22 cellular contexts compared by ENCODE assay signal in the genomic region with DNA sequence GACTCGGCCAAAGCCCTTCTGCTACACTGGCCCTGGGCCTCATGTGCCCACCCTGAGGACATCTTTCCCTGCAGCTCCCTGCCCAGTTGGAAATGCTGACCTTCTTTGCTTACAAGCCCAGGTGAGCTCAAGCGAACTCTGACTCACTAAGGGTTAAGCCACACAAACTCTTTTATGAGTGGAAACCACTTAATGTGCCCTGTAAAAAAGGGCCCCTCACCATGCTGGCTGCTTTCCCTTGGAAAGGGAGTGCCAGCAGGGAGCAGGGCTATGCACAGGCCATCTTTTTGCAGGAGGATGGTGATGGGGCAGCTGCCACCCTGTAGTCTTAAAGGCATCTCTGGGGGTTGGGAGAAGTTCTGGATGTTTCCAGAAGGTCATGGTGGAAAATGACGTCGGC. TPM values are rescaled to one million over a fixed set of nuclear protein-coding genes. Genes with fewer than 3 reads are reported as not detected.
DNase-seq lines count a peak whose midpoint lies in the region; ATAC-seq and TF ChIP-seq lines count a peak whose summit lies in the region.
"Had no signal": no experiment of that assay in that cellular context is flagged by ENCODE, and none has a peak within 500 bp of the region (broad histone marks: within the 10 kb centered on the region; RNA-seq: fewer than 3 reads in every experiment).

No MANE protein-coding gene starts in this region.

- H3K27ac ChIP-seq in IMR-90 (ENCODE audit: insufficient read depth, low read length) = no peak overlapping the region
- H3K27ac ChIP-seq in mammary epithelial cell (ENCODE audit: insufficient read depth, low read depth, low read length) = no peak overlapping the region
- H3K27ac ChIP-seq in upper lobe of left lung = peak overlapping the region; percentile 58 to 76 (median 64)
- H3K27ac ChIP-seq in gastroesophageal sphincter = no peak overlapping the region
- H3K27ac ChIP-seq: dorsolateral prefrontal cortex, esophagus muscularis mucosa had no signal

- no peak for TF ChIP-seq RAD21 in IMR-90 (IDR thresholded peaks at IDR 0.05; ENCODE audit: low read length)

- no peak overlapping the region for H3K23ac ChIP-seq in IMR-90 (ENCODE audit: low read depth, low read length)

- H4K8ac ChIP-seq in IMR-90 (ENCODE audit: low read depth in 2 of 2, low read length in 2 of 2) = no peak overlapping the region

- no peak overlapping the region for H3K9ac ChIP-seq in IMR-90 (ENCODE audit: low read depth, low read length)
- H3K9ac ChIP-seq in mammary epithelial cell (ENCODE audit: insufficient read depth, low read length) = no peak overlapping the region
- H3K9ac ChIP-seq: SK-N-SH had no signal

- H2BK120ac ChIP-seq in IMR-90 (ENCODE audit: low read depth, low read length) = no peak overlapping the region

- H3K36me3 ChIP-seq in IMR-90 (ENCODE audit: control insufficient read depth, insufficient read depth, low read length) = no peaks in the 10 kb centered on the region
- H3K36me3 ChIP-seq in mammary epithelial cell (ENCODE audit: insufficient read depth, low read length) = no peaks in the 10 kb centered on the region
- H3K36me3 ChIP-seq in mucosa of descending colon (ENCODE audit: low read depth) = no peaks in the 10 kb centered on the region
- H3K36me3 ChIP-seq in upper lobe of left lung = no peaks in the 10 kb centered on the region
- H3K36me3 ChIP-seq in BE2C = no peaks in the 10 kb centered on the region
- no peaks in the 10 kb centered on the region for H3K36me3 ChIP-seq in gastroesophageal sphincter
- H3K36me3 ChIP-seq: esophagus muscularis mucosa had no signal

- TF ChIP-seq CTCF in IMR-90 (conservative IDR thresholded peaks at IDR 0.05; ENCODE audit: low read depth, low read length) = no peak
- TF ChIP-seq CTCF in mammary epithelial cell (conservative IDR thresholded peaks at IDR 0.05 in 1 of 2, IDR thresholded peaks at IDR 0.05 in 1 of 2; ENCODE audit: extremely low read depth in 1 of 2, insufficient read depth in 1 of 2, low read depth in 1 of 2, low read length in 2 of 2) = no peak
- no peak for TF ChIP-seq CTCF in mucosa of descending colon (IDR thresholded peaks at IDR 0.05)
- no peak for TF ChIP-seq CTCF in upper lobe of left lung (IDR thresholded peaks at IDR 0.05)
- TF ChIP-seq CTCF in BE2C (IDR thresholded peaks at IDR 0.05; ENCODE audit: low read depth, low read length) = no peak
- TF ChIP-seq CTCF in gastroesophageal sphincter (IDR thresholded peaks at IDR 0.05) = no peak

- DNase-seq in IMR-90 = no peak
- DNase-seq in mammary epithelial cell = no peak
- peak; percentile 56 to 61 (median 58) for DNase-seq in mucosa of descending colon
- DNase-seq in upper lobe of left lung = peak in 1 of 2 donors; percentile 42
- no peak for DNase-seq in BE2C
- DNase-seq: activated naive CD8-positive, alpha-beta T cell treated with anti-CD3 and anti-CD28 coated beads, Interleukin-2, amount 10 ng/mL, durations not matched to agents 7 days and 5 days; AML-193; dorsolateral prefrontal cortex; GF-D8; glutamatergic neuron; HFFc6; NCI-H1417 treated with DMSO at 0.1 percent for 48 hours; NCI-H82; nephron progenitor cell; SK-N-SH; stimulated activated CD4-positive, alpha-beta T cell treated with anti-CD3 and anti-CD28 coated beads, Interleukin-15, amount 100 ng/mL, for 24 hours had no signal

- H2BK15ac ChIP-seq in IMR-90 (ENCODE audit: low read depth, low read length) = no peak overlapping the region

- BruUV-seq in IMR-90 (replicated peaks; lab: Mats Ljungman, UMichigan) (no TSS peak), mammary epithelial cell (replicated peaks; lab: Mats Ljungman, UMichigan) (no TSS peak)

- no peak for TF ChIP-seq EP300 in upper lobe of left lung (IDR thresholded peaks at IDR 0.05)
- no peak for TF ChIP-seq EP300 in gastroesophageal sphincter (IDR thresholded peaks at IDR 0.05)

- peaks cover 16% of the 10 kb centered on the region for H3K79me2 ChIP-seq in mammary epithelial cell (ENCODE audit: insufficient read depth, low read length)

- intact Hi-C loops in IMR-90 (cut with micrococcal nuclease) = no loop called here
- intact Hi-C loops in mammary epithelial cell (cut with micrococcal nuclease) = no loop called here
- intact Hi-C loops in mucosa of descending colon (cut with DNase I, micrococcal nuclease) = no loop called here

- H3K4ac ChIP-seq in IMR-90 (ENCODE audit: low read depth, low read length) = no peak overlapping the region

- no peak overlapping the region for H3K14ac ChIP-seq in IMR-90 (replicated peaks; ENCODE audit: low read depth, low read length)

- H2AFZ ChIP-seq in IMR-90 (replicated peaks; ENCODE audit: low read length, poor library complexity) (no peak overlapping the region), mammary epithelial cell (ENCODE audit: low read depth, low read length) (no peak overlapping the region)

- no peak for ATAC-seq in IMR-90 (ENCODE audit: low read depth)
- peak; percentile 46 for ATAC-seq in mucosa of descending colon
- peak in 1 of 2 donors; percentile 50 for ATAC-seq in upper lobe of left lung (ENCODE audit: low FRiP score in 2 of 2)
- no peak for ATAC-seq in HG03457 (IDR thresholded peaks at IDR 0.05; ENCODE audit: unreplicated experiment)
- no peak for ATAC-seq in gastroesophageal sphincter
- ATAC-seq: activated T-helper 17 cell treated with anti-CD3 and anti-CD28 coated beads, Interleukin-2, amount 50 U/mL, for 72 hours; stimulated activated memory B cell treated with anti-CD40 and anti-IgM and Interleukin-4, amounts not matched to agents 10 μg/mL and 1 μg/mL and 100 μg/mL, for 72 hours had no signal

- H3K79me1 ChIP-seq in IMR-90 (ENCODE audit: low read depth in 1 of 2, low read length in 2 of 2) = no peaks in the 10 kb centered on the region

- H3K56ac ChIP-seq in IMR-90 (ENCODE audit: extremely low read depth, insufficient read depth, low read length) = no peak overlapping the region

- H4K5ac ChIP-seq in IMR-90 (ENCODE audit: low read depth, low read length) = no peak overlapping the region

- no peaks in the 10 kb centered on the region for H3K27me3 ChIP-seq in IMR-90 (ENCODE audit: control insufficient read depth, insufficient read depth, low read length)
- H3K27me3 ChIP-seq in mammary epithelial cell (ENCODE audit: insufficient read depth, low read length) = no peaks in the 10 kb centered on the region
- H3K27me3 ChIP-seq in upper lobe of left lung = no peaks in the 10 kb centered on the region
- H3K27me3 ChIP-seq in BE2C = no peaks in the 10 kb centered on the region
- peaks cover 5% of the 10 kb centered on the region for H3K27me3 ChIP-seq in gastroesophageal sphincter
- H3K27me3 ChIP-seq: dorsolateral prefrontal cortex, esophagus muscularis mucosa had no signal

- H2BK5ac ChIP-seq in IMR-90 (ENCODE audit: low read depth, low read length, poor library complexity, severe bottlenecking) = no peak overlapping the region

- H3K4me2 ChIP-seq in IMR-90 (ENCODE audit: low read depth, low read length) = no peak overlapping the region
- H3K4me2 ChIP-seq in mammary epithelial cell (ENCODE audit: insufficient read depth, low read depth, low read length) = peak overlapping the region; percentile 38
- H3K4me2 ChIP-seq: SK-N-SH had no signal

- H3K9me1 ChIP-seq in IMR-90 (ENCODE audit: insufficient read depth, low read length) = 0 out of 2 replicates have a peak, but pooled peaks cover 9% of the 10 kb centered on the region

- H4K91ac ChIP-seq in IMR-90 (ENCODE audit: insufficient read depth, low read depth, low read length) = no peak overlapping the region

- H3K18ac ChIP-seq in IMR-90 (ENCODE audit: low read depth, low read length) = no peak overlapping the region

- no peak overlapping the region for H3K4me3 ChIP-seq in IMR-90 (ENCODE audit: insufficient read depth, low read depth, low read length)
- no peak overlapping the region for H3K4me3 ChIP-seq in mammary epithelial cell (replicated peaks in 1 of 3; ENCODE audit: insufficient read depth in 1 of 3, low read depth in 2 of 3, low read length in 3 of 3)
- no peak overlapping the region for H3K4me3 ChIP-seq in mucosa of descending colon
- H3K4me3 ChIP-seq in upper lobe of left lung = no peak overlapping the region
- no peak overlapping the region for H3K4me3 ChIP-seq in BE2C (ENCODE audit: low read depth, low read length)
- H3K4me3 ChIP-seq in gastroesophageal sphincter = no peak overlapping the region
- H3K4me3 ChIP-seq: dorsolateral prefrontal cortex, esophagus muscularis mucosa, lung had no signal

- peaks cover 9% of the 10 kb centered on the region for H3K4me1 ChIP-seq in IMR-90 (ENCODE audit: control insufficient read depth, insufficient read depth, low read length)
- peaks cover 54% of the 10 kb centered on the region for H3K4me1 ChIP-seq in mammary epithelial cell (ENCODE audit: insufficient read depth, low read length)
- peaks cover 19% of the 10 kb centered on the region for H3K4me1 ChIP-seq in mucosa of descending colon (ENCODE audit: low read depth)
- peaks cover 0 to 42% (median 27%) of the 10 kb centered on the region in 4 donors for H3K4me1 ChIP-seq in upper lobe of left lung
- no peaks in the 10 kb centered on the region for H3K4me1 ChIP-seq in BE2C
- no peaks in the 10 kb centered on the region for H3K4me1 ChIP-seq in gastroesophageal sphincter
- H3K4me1 ChIP-seq: esophagus muscularis mucosa had no signal

- dilution Hi-C loops in IMR-90 (cut with HindIII; ENCODE audit: low sequenced_read_pairs, unreplicated experiment) (no loop called here), mammary epithelial cell (cut with HindIII; ENCODE audit: low sequenced_read_pairs) (no loop called here)

- no peak overlapping the region for H2BK20ac ChIP-seq in IMR-90 (ENCODE audit: low read depth, low read length)

- CTCF ChIA-PET in IMR-90 (lab: Yijun Ruan, JAX) (interaction anchor here (0.6 kb wide), 1 partner anchor 250 kb away, joined by 3 read pairs; no protein-coding TSS in a partner anchor), mammary epithelial cell (lab: Charles Lee; ENCODE audit: low non-redundant PET) (no interaction called here)

- H3K9me3 ChIP-seq in IMR-90 (ENCODE audit: control insufficient read depth, insufficient read depth, low read length) (no peaks in the 10 kb centered on the region), mammary epithelial cell (replicated peaks; ENCODE audit: insufficient read depth, low read length) (no peaks in the 10 kb centered on the region), mucosa of descending colon (no peaks in the 10 kb centered on the region), upper lobe of left lung (no peaks in the 10 kb centered on the region), BE2C (no peaks in the 10 kb centered on the region), gastroesophageal sphincter (no peaks in the 10 kb centered on the region)
- H3K9me3 ChIP-seq: esophagus muscularis mucosa, SK-N-SH had no signal

- H4K20me1 ChIP-seq in IMR-90 (ENCODE audit: insufficient read depth, low read length) (no peaks in the 10 kb centered on the region), mammary epithelial cell (ENCODE audit: insufficient read depth, low read length) (no peaks in the 10 kb centered on the region)

- TF ChIP-seq POLR2A in IMR-90 (IDR thresholded peaks at IDR 0.05; ENCODE audit: low read depth, low read length) = no peak
- no peak for TF ChIP-seq POLR2A in upper lobe of left lung (IDR thresholded peaks at IDR 0.05)
- TF ChIP-seq POLR2A in gastroesophageal sphincter (IDR thresholded peaks at IDR 0.05) = no peak

- POLR2A ChIA-PET in IMR-90 (lab: Charles Lee; ENCODE audit: unreplicated experiment) = no interaction called here

- H2AK5ac ChIP-seq in IMR-90 (ENCODE audit: low read depth, low read length) = 0 out of 2 replicates have a peak overlapping the region, but pooled peaks have one; percentile 14

- WGBS in IMR-90 (ENCODE audit: extremely low coverage in 2 of 2, insufficient read length in 1 of 2), 2 experiments = 57% methylated on average over 1 of the region's 4 CpGs; no CpG with 5 or more reads in 1 of the 2 experiments
- WGBS in mammary epithelial cell (ENCODE audit: low coverage, missing lambda C conversion rate) = 59% methylated on average over 4 of the region's 4 CpGs
- WGBS in upper lobe of left lung, 2 donors = 58 to 67% methylated on average over 4 of the region's 4 CpGs
- WGBS in gastroesophageal sphincter (ENCODE audit: low coverage in 1 of 2), 2 donors = 66 to 94% methylated on average over 2 to 3 of the region's 4 CpGs

- in situ Hi-C loops in IMR-90 (cut with MboI; ENCODE audit: low sequenced_read_pairs) (no loop called here), mammary epithelial cell (cut with MboI; ENCODE audit: low sequenced_read_pairs in 2 of 2) (no loop called here)

- H2AK9ac ChIP-seq in IMR-90 (replicated peaks; ENCODE audit: low read depth, low read length, poor library complexity) = no peak overlapping the region

RNA-seq across cellular contexts. Expression of a gene that starts 18.7 kb away (rescaled TPM):
- total RNA-seq in IMR-90 (2012; rRNA removed) = under 0.01 TPM in 1 of 2 replicates, not detected in the other
- not detected in 2 replicates for polyA plus RNA-seq in IMR-90 (2012; rRNA removed)
- not detected in 2 replicates for polyA plus RNA-seq in IMR-90 (2012; cell fraction: cytosol; rRNA removed)
- not detected in 2 replicates for polyA plus RNA-seq in IMR-90 (2012; cell fraction: nucleus; rRNA removed; ENCODE audit: low replicate concordance)
- 10 to 100 TPM in 1 of 2 donors, 1 to 10 TPM in 1; 9.7 to 41.9 TPM for total RNA-seq in mammary epithelial cell
- 6.4 TPM for polyA plus RNA-seq in mammary epithelial cell
- polyA minus RNA-seq in mammary epithelial cell = 5.1 TPM
- 100 to 1,000 TPM; 125 to 372 (median 259) TPM for total RNA-seq in mucosa of descending colon
- 100 to 1,000 TPM in 1 of 6 donors, 10 to 100 TPM in 5; 31.8 to 122 (median 57.7) TPM for total RNA-seq in upper lobe of left lung
- not detected for polyA plus RNA-seq in BE2C (2012; ENCODE audit: insufficient read depth, insufficient read length, low read depth)
- total RNA-seq in gastroesophageal sphincter = 10 to 100 TPM in 1 of 4 donors, 1 to 10 TPM in 1, under 1 TPM in 2; 0.13 to 30.0 (median 1.0) TPM
- total RNA-seq: activated naive CD8-positive, alpha-beta T cell treated with anti-CD3 and anti-CD28 coated beads, Interleukin-2, amount 10 ng/mL, durations not matched to agents 7 days and 5 days had no signal
- polyA plus RNA-seq: SK-N-SH had no signal

Comparison
In these comparisons a context has a peak if more than half of its experiments do, and no peak if none do; other contexts are left out.
1. DNase-seq: peak in mucosa of descending colon (3 of 3); none in IMR-90 (single experiment), mammary epithelial cell (single experiment) and BE2C (single experiment).
2. H3K27ac ChIP-seq: peak in upper lobe of left lung (4 of 4); none in IMR-90 (single experiment), mammary epithelial cell (single experiment) and gastroesophageal sphincter (0 of 4).